Comparison of ENCODE assay signal across 1 cellular context in genomic region chr19:48372904-48373303, GRCh38.
TF ChIP-seq lines count a peak whose summit lies in the region.

No MANE protein-coding gene starts in this region.

TF ChIP-seq in HEK293, 187 proteins besides CTCF, POLR2A, EP300 and RAD21 (continued from another document and continues in another):
- TF ChIP-seq, protein P1, sequence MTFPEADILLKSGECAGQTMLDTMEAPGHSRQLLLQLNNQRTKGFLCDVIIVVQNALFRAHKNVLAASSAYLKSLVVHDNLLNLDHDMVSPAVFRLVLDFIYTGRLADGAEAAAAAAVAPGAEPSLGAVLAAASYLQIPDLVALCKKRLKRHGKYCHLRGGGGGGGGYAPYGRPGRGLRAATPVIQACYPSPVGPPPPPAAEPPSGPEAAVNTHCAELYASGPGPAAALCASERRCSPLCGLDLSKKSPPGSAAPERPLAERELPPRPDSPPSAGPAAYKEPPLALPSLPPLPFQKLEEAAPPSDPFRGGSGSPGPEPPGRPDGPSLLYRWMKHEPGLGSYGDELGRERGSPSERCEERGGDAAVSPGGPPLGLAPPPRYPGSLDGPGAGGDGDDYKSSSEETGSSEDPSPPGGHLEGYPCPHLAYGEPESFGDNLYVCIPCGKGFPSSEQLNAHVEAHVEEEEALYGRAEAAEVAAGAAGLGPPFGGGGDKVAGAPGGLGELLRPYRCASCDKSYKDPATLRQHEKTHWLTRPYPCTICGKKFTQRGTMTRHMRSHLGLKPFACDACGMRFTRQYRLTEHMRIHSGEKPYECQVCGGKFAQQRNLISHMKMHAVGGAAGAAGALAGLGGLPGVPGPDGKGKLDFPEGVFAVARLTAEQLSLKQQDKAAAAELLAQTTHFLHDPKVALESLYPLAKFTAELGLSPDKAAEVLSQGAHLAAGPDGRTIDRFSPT (tag by site-specific recombination; IDR thresholded peaks at IDR 0.05): no peak
- TF ChIP-seq ZNF529 (tag by site-specific recombination; IDR thresholded peaks at IDR 0.05; ENCODE audit: insufficient replicate concordance): no peak
- 0 out of 2 replicates have a peak, but pooled peaks have one; percentile 11 for TF ChIP-seq BCL11A (tag by site-specific recombination; IDR thresholded peaks at IDR 0.05; ENCODE audit: low read depth)
- no peak; the same call in 1 of the 2 replicates for TF ChIP-seq ZNF341 (tag by site-specific recombination; IDR thresholded peaks at IDR 0.05; ENCODE audit: low read depth)
- peak; percentile 52; the same call in 1 of the 2 replicates for TF ChIP-seq ZNF423 (tag by site-specific recombination; IDR thresholded peaks at IDR 0.05)
- no peak for TF ChIP-seq ZNF558 (tag by site-specific recombination; IDR thresholded peaks at IDR 0.05)
- 0 out of 2 replicates have a peak, but pooled peaks have one; percentile 28 for TF ChIP-seq ZNF585B (tag by site-specific recombination; IDR thresholded peaks at IDR 0.05)
- no peak for TF ChIP-seq ZNF133 (tag by site-specific recombination; IDR thresholded peaks at IDR 0.05)
- no peak for TF ChIP-seq BCL6B (tag by site-specific recombination; IDR thresholded peaks at IDR 0.05)
- no peak for TF ChIP-seq ZNF26 (tag by site-specific recombination; IDR thresholded peaks at IDR 0.05)
- no peak for TF ChIP-seq KLF10 (tag by site-specific recombination; IDR thresholded peaks at IDR 0.05)
- TF ChIP-seq ZNF175 (tag by site-specific recombination; IDR thresholded peaks at IDR 0.05): no peak
- no peak for TF ChIP-seq ZNF169 (tag by site-specific recombination; IDR thresholded peaks at IDR 0.05)
- peak; percentile 41; the same call in 1 of the 2 replicates for TF ChIP-seq WT1 (tag by site-specific recombination; IDR thresholded peaks at IDR 0.05)
- TF ChIP-seq ZNF221 (tag by site-specific recombination; IDR thresholded peaks at IDR 0.05; ENCODE audit: borderline replicate concordance): no peak
- no peak for TF ChIP-seq TRIM28 (IDR thresholded peaks at IDR 0.05; ENCODE audit: borderline replicate concordance, low read length)
- TF ChIP-seq, protein P2, sequence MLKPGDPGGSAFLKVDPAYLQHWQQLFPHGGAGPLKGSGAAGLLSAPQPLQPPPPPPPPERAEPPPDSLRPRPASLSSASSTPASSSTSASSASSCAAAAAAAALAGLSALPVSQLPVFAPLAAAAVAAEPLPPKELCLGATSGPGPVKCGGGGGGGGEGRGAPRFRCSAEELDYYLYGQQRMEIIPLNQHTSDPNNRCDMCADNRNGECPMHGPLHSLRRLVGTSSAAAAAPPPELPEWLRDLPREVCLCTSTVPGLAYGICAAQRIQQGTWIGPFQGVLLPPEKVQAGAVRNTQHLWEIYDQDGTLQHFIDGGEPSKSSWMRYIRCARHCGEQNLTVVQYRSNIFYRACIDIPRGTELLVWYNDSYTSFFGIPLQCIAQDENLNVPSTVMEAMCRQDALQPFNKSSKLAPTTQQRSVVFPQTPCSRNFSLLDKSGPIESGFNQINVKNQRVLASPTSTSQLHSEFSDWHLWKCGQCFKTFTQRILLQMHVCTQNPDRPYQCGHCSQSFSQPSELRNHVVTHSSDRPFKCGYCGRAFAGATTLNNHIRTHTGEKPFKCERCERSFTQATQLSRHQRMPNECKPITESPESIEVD (tag by site-specific recombination; IDR thresholded peaks at IDR 0.05): no peak
- no peak for TF ChIP-seq RBAK (tag by site-specific recombination; IDR thresholded peaks at IDR 0.05)
- no peak for TF ChIP-seq ZNF223 (tag by site-specific recombination; IDR thresholded peaks at IDR 0.05)
- TF ChIP-seq ZNF530 (tag by site-specific recombination; IDR thresholded peaks at IDR 0.05; ENCODE audit: low read depth): no peak
- TF ChIP-seq, protein P3, sequence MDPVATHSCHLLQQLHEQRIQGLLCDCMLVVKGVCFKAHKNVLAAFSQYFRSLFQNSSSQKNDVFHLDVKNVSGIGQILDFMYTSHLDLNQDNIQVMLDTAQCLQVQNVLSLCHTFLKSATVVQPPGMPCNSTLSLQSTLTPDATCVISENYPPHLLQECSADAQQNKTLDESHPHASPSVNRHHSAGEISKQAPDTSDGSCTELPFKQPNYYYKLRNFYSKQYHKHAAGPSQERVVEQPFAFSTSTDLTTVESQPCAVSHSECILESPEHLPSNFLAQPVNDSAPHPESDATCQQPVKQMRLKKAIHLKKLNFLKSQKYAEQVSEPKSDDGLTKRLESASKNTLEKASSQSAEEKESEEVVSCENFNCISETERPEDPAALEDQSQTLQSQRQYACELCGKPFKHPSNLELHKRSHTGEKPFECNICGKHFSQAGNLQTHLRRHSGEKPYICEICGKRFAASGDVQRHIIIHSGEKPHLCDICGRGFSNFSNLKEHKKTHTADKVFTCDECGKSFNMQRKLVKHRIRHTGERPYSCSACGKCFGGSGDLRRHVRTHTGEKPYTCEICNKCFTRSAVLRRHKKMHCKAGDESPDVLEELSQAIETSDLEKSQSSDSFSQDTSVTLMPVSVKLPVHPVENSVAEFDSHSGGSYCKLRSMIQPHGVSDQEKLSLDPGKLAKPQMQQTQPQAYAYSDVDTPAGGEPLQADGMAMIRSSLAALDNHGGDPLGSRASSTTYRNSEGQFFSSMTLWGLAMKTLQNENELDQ (tag by site-specific recombination; IDR thresholded peaks at IDR 0.05; ENCODE audit: low read depth): no peak
- TF ChIP-seq, protein P4, sequence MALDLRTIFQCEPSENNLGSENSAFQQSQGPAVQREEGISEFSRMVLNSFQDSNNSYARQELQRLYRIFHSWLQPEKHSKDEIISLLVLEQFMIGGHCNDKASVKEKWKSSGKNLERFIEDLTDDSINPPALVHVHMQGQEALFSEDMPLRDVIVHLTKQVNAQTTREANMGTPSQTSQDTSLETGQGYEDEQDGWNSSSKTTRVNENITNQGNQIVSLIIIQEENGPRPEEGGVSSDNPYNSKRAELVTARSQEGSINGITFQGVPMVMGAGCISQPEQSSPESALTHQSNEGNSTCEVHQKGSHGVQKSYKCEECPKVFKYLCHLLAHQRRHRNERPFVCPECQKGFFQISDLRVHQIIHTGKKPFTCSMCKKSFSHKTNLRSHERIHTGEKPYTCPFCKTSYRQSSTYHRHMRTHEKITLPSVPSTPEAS (tag by site-specific recombination; IDR thresholded peaks at IDR 0.05): no peak
- no peak for TF ChIP-seq ZNF211 (tag by site-specific recombination; IDR thresholded peaks at IDR 0.05; ENCODE audit: low read depth)
- no peak for TF ChIP-seq ZNF23 (tag by site-specific recombination; IDR thresholded peaks at IDR 0.05; ENCODE audit: borderline replicate concordance)
- no peak for TF ChIP-seq ZSCAN5A (tag by site-specific recombination; IDR thresholded peaks at IDR 0.05)
- TF ChIP-seq ZNF555 (tag by site-specific recombination; conservative IDR thresholded peaks at IDR 0.05): no peak
- no peak for TF ChIP-seq SP2 (tag by site-specific recombination; IDR thresholded peaks at IDR 0.05)
- TF ChIP-seq ZBTB21 (tag by site-specific recombination; IDR thresholded peaks at IDR 0.05): no peak
- peak; percentile 87 for TF ChIP-seq ZNF16 (tag by site-specific recombination; IDR thresholded peaks at IDR 0.05; ENCODE audit: low read depth)
- TF ChIP-seq, protein P5, sequence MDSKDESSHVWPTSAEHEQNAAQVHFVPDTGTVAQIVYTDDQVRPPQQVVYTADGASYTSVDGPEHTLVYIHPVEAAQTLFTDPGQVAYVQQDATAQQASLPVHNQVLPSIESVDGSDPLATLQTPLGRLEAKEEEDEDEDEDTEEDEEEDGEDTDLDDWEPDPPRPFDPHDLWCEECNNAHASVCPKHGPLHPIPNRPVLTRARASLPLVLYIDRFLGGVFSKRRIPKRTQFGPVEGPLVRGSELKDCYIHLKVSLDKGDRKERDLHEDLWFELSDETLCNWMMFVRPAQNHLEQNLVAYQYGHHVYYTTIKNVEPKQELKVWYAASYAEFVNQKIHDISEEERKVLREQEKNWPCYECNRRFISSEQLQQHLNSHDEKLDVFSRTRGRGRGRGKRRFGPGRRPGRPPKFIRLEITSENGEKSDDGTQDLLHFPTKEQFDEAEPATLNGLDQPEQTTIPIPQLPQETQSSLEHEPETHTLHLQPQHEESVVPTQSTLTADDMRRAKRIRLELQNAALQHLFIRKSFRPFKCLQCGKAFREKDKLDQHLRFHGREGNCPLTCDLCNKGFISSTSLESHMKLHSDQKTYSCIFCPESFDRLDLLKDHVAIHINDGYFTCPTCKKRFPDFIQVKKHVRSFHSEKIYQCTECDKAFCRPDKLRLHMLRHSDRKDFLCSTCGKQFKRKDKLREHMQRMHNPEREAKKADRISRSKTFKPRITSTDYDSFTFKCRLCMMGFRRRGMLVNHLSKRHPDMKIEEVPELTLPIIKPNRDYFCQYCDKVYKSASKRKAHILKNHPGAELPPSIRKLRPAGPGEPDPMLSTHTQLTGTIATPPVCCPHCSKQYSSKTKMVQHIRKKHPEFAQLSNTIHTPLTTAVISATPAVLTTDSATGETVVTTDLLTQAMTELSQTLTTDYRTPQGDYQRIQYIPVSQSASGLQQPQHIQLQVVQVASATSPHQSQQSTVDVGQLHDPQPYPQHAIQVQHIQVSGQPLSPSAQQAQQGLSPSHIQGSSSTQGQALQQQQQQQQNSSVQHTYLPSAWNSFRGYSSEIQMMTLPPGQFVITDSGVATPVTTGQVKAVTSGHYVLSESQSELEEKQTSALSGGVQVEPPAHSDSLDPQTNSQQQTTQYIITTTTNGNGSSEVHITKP (tag by site-specific recombination; IDR thresholded peaks at IDR 0.05): peak; percentile 42
- TF ChIP-seq ZNF521 (tag by site-specific recombination; IDR thresholded peaks at IDR 0.05): no peak
- no peak for TF ChIP-seq ZNF610 (tag by site-specific recombination; IDR thresholded peaks at IDR 0.05; ENCODE audit: borderline replicate concordance)
- TF ChIP-seq GLIS1 (tag by site-specific recombination; IDR thresholded peaks at IDR 0.05): peak; percentile 52; the same call in 1 of the 2 replicates
- TF ChIP-seq ZNF549 (tag by site-specific recombination; IDR thresholded peaks at IDR 0.05): no peak
- no peak for TF ChIP-seq ZNF544 (tag by site-specific recombination; IDR thresholded peaks at IDR 0.05)
- no peak for TF ChIP-seq ZNF391 (tag by site-specific recombination; IDR thresholded peaks at IDR 0.05; ENCODE audit: borderline replicate concordance, low read depth)
- no peak for TF ChIP-seq ZNF791 (tag by site-specific recombination; IDR thresholded peaks at IDR 0.05)
- no peak for TF ChIP-seq GLI2 (tag by site-specific recombination; IDR thresholded peaks at IDR 0.05; ENCODE audit: borderline replicate concordance, low read depth)
- TF ChIP-seq ZNF394 (tag by site-specific recombination; IDR thresholded peaks at IDR 0.05; ENCODE audit: borderline replicate concordance): peak; percentile 34; the same call in 1 of the 2 replicates
- TF ChIP-seq ZNF214 (tag by site-specific recombination; IDR thresholded peaks at IDR 0.05; ENCODE audit: borderline replicate concordance): no peak
- no peak for TF ChIP-seq MEIS1 (CRISPR knock-in tag; IDR thresholded peaks at IDR 0.05; ENCODE audit: borderline replicate concordance)
- TF ChIP-seq MYNN (tag by site-specific recombination; IDR thresholded peaks at IDR 0.05; ENCODE audit: borderline replicate concordance): no peak
- 0 out of 2 replicates have a peak, but pooled peaks have one; percentile 44 for TF ChIP-seq ZNF501 (tag by site-specific recombination; IDR thresholded peaks at IDR 0.05)
- peak; percentile 99 for TF ChIP-seq KLF1 (tag by site-specific recombination; IDR thresholded peaks at IDR 0.05)
- TF ChIP-seq, protein P6, sequence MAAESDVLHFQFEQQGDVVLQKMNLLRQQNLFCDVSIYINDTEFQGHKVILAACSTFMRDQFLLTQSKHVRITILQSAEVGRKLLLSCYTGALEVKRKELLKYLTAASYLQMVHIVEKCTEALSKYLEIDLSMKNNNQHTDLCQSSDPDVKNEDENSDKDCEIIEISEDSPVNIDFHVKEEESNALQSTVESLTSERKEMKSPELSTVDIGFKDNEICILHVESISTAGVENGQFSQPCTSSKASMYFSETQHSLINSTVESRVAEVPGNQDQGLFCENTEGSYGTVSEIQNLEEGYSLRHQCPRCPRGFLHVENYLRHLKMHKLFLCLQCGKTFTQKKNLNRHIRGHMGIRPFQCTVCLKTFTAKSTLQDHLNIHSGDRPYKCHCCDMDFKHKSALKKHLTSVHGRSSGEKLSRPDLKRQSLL (tag by site-specific recombination; IDR thresholded peaks at IDR 0.05): no peak
- TF ChIP-seq ZNF10 (tag by site-specific recombination; IDR thresholded peaks at IDR 0.05): no peak
- peak; percentile 90 for TF ChIP-seq ZNF660 (tag by site-specific recombination; IDR thresholded peaks at IDR 0.05)
- TF ChIP-seq, protein P7, sequence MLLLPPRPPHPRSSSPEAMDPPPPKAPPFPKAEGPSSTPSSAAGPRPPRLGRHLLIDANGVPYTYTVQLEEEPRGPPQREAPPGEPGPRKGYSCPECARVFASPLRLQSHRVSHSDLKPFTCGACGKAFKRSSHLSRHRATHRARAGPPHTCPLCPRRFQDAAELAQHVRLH (tag by site-specific recombination; IDR thresholded peaks at IDR 0.05): 0 out of 2 replicates have a peak, but pooled peaks have one; percentile 42
- no peak for TF ChIP-seq ZNF621 (tag by site-specific recombination; IDR thresholded peaks at IDR 0.05)
- TF ChIP-seq ZNF302 (tag by site-specific recombination; IDR thresholded peaks at IDR 0.05; ENCODE audit: low read depth): no peak
